6 cellular contexts compared by ENCODE assay signal in the genomic region with DNA sequence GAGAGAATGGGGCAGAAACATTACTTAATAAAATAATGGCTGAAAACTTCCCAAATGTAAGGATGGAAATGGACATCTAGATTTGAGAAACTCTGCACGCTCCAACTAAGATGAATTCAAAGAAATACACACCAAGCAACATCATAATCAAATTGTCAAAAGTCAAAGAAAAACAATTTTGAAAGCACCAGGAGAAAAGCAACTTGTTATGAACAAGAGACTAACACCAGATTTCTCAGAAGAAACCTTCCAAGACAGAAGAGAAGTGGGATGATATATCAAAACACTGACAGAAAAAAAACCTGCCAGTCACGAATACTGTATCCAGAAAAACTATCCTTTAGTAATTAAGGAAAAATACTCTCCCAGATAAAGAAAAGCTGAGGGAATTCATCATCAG.
"Had no signal": no experiment of that assay in that cellular context is flagged by ENCODE, and none has a peak within 500 bp of the region (broad histone marks: within the 10 kb centered on the region; RNA-seq: fewer than 3 reads in every experiment).

No MANE protein-coding gene starts in this region.

- DNase-seq: GM23248, GOT3, H7, IMR-90, KBM-7 had no signal

- H3K4me3 ChIP-seq: GM23248, HAP-1 had no signal

- H3K4me1 ChIP-seq: HAP-1 had no signal

- H3K27ac ChIP-seq: GM23248 had no signal

- H3K9me3 ChIP-seq: HAP-1 had no signal

- H3K36me3 ChIP-seq: HAP-1 had no signal
